1 cellular context compared by ENCODE assay signal in genomic region chr12:34097213-34097612, GRCh38.
TF ChIP-seq lines count a peak whose summit lies in the region.

No MANE protein-coding gene starts in this region.

TF ChIP-seq in K562, 482 proteins besides CTCF, POLR2A, EP300 and RAD21 (continued from another document and continues in another):
- TF ChIP-seq ID3 (CRISPR knock-in tag; IDR thresholded peaks at IDR 0.05) (no peak), ID3 (tag; IDR thresholded peaks at IDR 0.05) (no peak), EZH2 (IDR thresholded peaks at IDR 0.05; ENCODE audit: borderline replicate concordance, low read depth, low read length) (no peak), RBBP5 (IDR thresholded peaks at IDR 0.05; ENCODE audit: borderline replicate concordance, insufficient read depth, low read length, poor library complexity, severe bottlenecking) (no peak), SLC30A9 (CRISPR knock-in tag; IDR thresholded peaks at IDR 0.05) (no peak), SMAD4 (CRISPR knock-in tag; conservative IDR thresholded peaks at IDR 0.05) (no peak), MEF2A (IDR thresholded peaks at IDR 0.05; ENCODE audit: control insufficient read depth, low read depth, low read length) (no peak), NEUROD1 (IDR thresholded peaks at IDR 0.05; ENCODE audit: borderline replicate concordance, low read depth, low read length, partially characterized antibody) (no peak), ZNF174 (CRISPR knock-in tag; IDR thresholded peaks at IDR 0.05) (no peak), SRSF7 (optimal IDR thresholded peaks at IDR 0.05; ENCODE audit: low read depth, low read length) (no peak), ZNF146 (CRISPR knock-in tag; IDR thresholded peaks at IDR 0.05; ENCODE audit: unreplicated experiment) (no peak), CTBP1 (IDR thresholded peaks at IDR 0.05; ENCODE audit: borderline replicate concordance) (peak; percentile 44), ZSCAN32 (CRISPR knock-in tag; IDR thresholded peaks at IDR 0.05) (no peak), SIN3A (IDR thresholded peaks at IDR 0.05; ENCODE audit: borderline replicate concordance in 2 of 2, control insufficient read depth in 1 of 2, low read depth in 2 of 2, low read length in 2 of 2) (no peak), SMARCA4 (IDR thresholded peaks at IDR 0.05) (0 out of 2 replicates have a peak, but pooled peaks have one; percentile 23), HMGN3 (IDR thresholded peaks at IDR 0.05; ENCODE audit: borderline replicate concordance, extremely low read depth, insufficient read length, low read depth, low read length) (no peak), FOSL1 (tag; conservative IDR thresholded peaks at IDR 0.05) (no peak), BRF2 (IDR thresholded peaks at IDR 0.05; ENCODE audit: borderline replicate concordance, insufficient read depth, insufficient read length) (no peak), SPI1 (IDR thresholded peaks at IDR 0.05; ENCODE audit: borderline replicate concordance, low read depth, low read length) (peak; percentile 92), PKNOX1 (IDR thresholded peaks at IDR 0.05) (peak; percentile 46; the same call in 1 of the 2 replicates), ZNF431 (CRISPR knock-in tag; IDR thresholded peaks at IDR 0.05) (no peak), TBP (optimal IDR thresholded peaks at IDR 0.05; ENCODE audit: low read depth, low read length) (no peak), SIRT6 (IDR thresholded peaks at IDR 0.05; ENCODE audit: low read depth, low read length) (no peak), MCM7 (IDR thresholded peaks at IDR 0.05) (no peak; a peak in 1 of 4 replicates), TBL1XR1 (IDR thresholded peaks at IDR 0.05; ENCODE audit: low read length in 2 of 2) (no peak), ZNF263 (CRISPR knock-in tag; IDR thresholded peaks at IDR 0.05; ENCODE audit: borderline replicate concordance) (no peak), CBFA2T3 (IDR thresholded peaks at IDR 0.05) (no peak), RCOR1 (IDR thresholded peaks at IDR 0.05; ENCODE audit: borderline replicate concordance in 1 of 2, low read depth in 2 of 2, low read length in 2 of 2) (0 out of 4 replicates have a peak, but pooled peaks of 1 of the 2 experiments have one; percentile 5), NCOR1 (IDR thresholded peaks at IDR 0.05) (no peak), HMG20A (CRISPR knock-in tag; conservative IDR thresholded peaks at IDR 0.05) (no peak), POLR2AphosphoS2 (IDR thresholded peaks at IDR 0.05; ENCODE audit: low read length) (no peak), ESRRA (IDR thresholded peaks at IDR 0.05; ENCODE audit: borderline replicate concordance, low read depth) (no peak), CBX3 (IDR thresholded peaks at IDR 0.05; ENCODE audit: borderline replicate concordance in 1 of 2, low read length in 2 of 2) (no peak), DACH1 (IDR thresholded peaks at IDR 0.05; ENCODE audit: partially characterized antibody) (no peak), SIN3B (IDR thresholded peaks at IDR 0.05; ENCODE audit: low read depth) (no peak), CHCHD3 (CRISPR knock-in tag; IDR thresholded peaks at IDR 0.05) (no peak), YBX1 (IDR thresholded peaks at IDR 0.05) (no peak), ATF4 (CRISPR knock-in tag; IDR thresholded peaks at IDR 0.05) (no peak), MEIS2 (IDR thresholded peaks at IDR 0.05; ENCODE audit: partially characterized antibody) (peak; percentile 78), MLX (CRISPR knock-in tag; conservative IDR thresholded peaks at IDR 0.05) (no peak), ARID1B (IDR thresholded peaks at IDR 0.05) (peak; percentile 50; the same call in 1 of the 2 replicates), CHD4 (IDR thresholded peaks at IDR 0.05; ENCODE audit: insufficient read depth, insufficient replicate concordance, low read depth, low read length, poor library complexity, severe bottlenecking) (no peak), HINFP (tag; conservative IDR thresholded peaks at IDR 0.05; ENCODE audit: low read depth) (no peak), ZBTB17 (CRISPR knock-in tag; IDR thresholded peaks at IDR 0.05) (no peak), COPS2 (conservative IDR thresholded peaks at IDR 0.05) (no peak), NR2F6 (CRISPR knock-in tag; IDR thresholded peaks at IDR 0.05) (no peak), SOX6 (IDR thresholded peaks at IDR 0.05) (peak; percentile 61; the same call in 1 of the 2 replicates), FOXA1 (IDR thresholded peaks at IDR 0.05; ENCODE audit: borderline replicate concordance) (no peak), ZNF449 (CRISPR knock-in tag; IDR thresholded peaks at IDR 0.05) (no peak), SRF (CRISPR knock-in tag; IDR thresholded peaks at IDR 0.05) (no peak), NRF1 (conservative IDR thresholded peaks at IDR 0.05 in 1 of 2, IDR thresholded peaks at IDR 0.05 in 1 of 2) (no peak), THRB (CRISPR knock-in tag; conservative IDR thresholded peaks at IDR 0.05) (no peak), SMARCE1 (IDR thresholded peaks at IDR 0.05) (peak; percentile 81; the same call in 1 of the 2 replicates), TRIM24 (IDR thresholded peaks at IDR 0.05) (no peak), ZC3H4 (CRISPR knock-in tag; IDR thresholded peaks at IDR 0.05; ENCODE audit: borderline replicate concordance) (no peak), ZNF592 (IDR thresholded peaks at IDR 0.05) (no peak), FUS (optimal IDR thresholded peaks at IDR 0.05; ENCODE audit: low read depth, low read length) (no peak), LARP7 (IDR thresholded peaks at IDR 0.05) (no peak), ATF7 (IDR thresholded peaks at IDR 0.05) (no peak), PBX2 (CRISPR knock-in tag; IDR thresholded peaks at IDR 0.05; ENCODE audit: low read depth) (no peak), PBX2 (tag; conservative IDR thresholded peaks at IDR 0.05; ENCODE audit: low read depth) (peak; percentile 89), NFIC (IDR thresholded peaks at IDR 0.05) (no peak)
